Comparison of ENCODE assay signal across 8 cellular contexts in the genomic region with DNA sequence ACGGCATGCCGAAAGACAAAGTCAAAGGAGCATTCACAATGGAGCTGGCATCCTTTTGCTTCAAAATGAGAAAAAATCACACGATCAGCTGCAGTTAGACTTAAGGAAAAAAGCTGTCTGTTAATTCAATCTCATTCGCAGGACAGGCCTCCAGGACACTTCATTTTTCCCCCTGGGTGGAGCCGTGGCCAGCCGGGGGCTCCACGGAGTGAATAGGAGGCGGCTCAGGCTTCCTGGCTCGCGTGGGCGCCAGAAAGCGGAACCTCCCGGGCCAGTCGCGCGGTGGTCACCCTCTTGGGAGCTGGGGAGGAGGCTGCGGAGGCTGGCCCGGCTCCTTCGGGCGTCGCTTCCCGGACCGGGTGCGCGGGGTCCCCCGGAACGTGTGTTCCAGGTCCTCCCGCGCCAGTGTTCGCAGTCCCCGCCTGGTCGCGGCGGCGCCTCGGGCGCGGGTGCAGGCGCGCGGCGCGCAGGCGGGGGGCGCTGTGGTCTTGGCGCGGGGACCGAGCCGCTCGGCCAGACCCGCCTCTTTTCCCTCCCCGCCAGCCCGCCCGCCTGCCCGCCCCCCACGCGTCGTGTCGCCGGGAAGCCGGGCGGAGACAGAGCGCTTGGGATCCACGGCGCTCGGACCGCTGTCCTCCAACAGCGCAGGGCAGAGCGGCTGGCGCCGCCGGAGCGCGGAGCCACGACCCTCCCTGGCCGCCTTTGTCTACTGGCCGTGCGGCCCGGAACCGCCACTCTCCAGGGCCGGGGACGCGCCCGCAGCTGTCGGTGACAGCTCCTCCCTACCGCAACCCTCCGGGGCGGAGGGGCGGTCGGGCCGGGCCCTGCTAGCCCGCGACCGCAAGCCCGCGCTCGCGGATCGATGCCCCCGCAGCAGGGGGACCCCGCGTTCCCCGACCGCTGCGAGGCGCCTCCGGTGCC. TPM values are rescaled to one million over a fixed set of nuclear protein-coding genes. Genes with fewer than 3 reads are reported as not detected.
A peak's percentile ranks its signal among the peaks of the same experiment; 100 is the strongest.
DNase-seq lines count a peak whose midpoint lies in the region; ATAC-seq, FAIRE-seq and TF ChIP-seq lines count a peak whose summit lies in the region.

A gene (plus strand): TSS at position 599 of the 921 bp plus-strand sequence. CDS start 264 bp downstream, at position 863.

- POLR2A ChIA-PET in H1 (lab: Charles Lee; ENCODE audit: partially characterized antibody) = interaction anchor here (0.7 to 1.0 kb wide), 2 partner anchors 70 to 468 kb away, joined by 3 read pairs; no protein-coding TSS in a partner anchor

- H3K4me3 ChIP-seq in H1 (ENCODE audit: extremely low read depth in 1 of 4, insufficient read depth in 2 of 4, low read depth in 3 of 4, low read length in 4 of 4) = peak within 1 kb of the TSS; percentile 50 to 66 (median 58)
- peak within 1 kb of the TSS; percentile 80 to 81 for H3K4me3 ChIP-seq in mesenchymal stem cell (ENCODE audit: insufficient read depth in 1 of 2, low read depth in 1 of 2, low read length in 2 of 2)

- H4K5ac ChIP-seq in H1 (ENCODE audit: insufficient read length, low read depth, low read length) = no peak within 1 kb of the TSS

- peaks cover 22% of the 10 kb centered on the region for H3K36me3 Mint-ChIP-seq in Calu3 (ENCODE audit: insufficient read depth, unreplicated experiment)

- peak within 1 kb of the TSS; percentile 51 for H3K27ac Mint-ChIP-seq in Calu3 (ENCODE audit: unreplicated experiment)

- H2BK15ac ChIP-seq in H1 (ENCODE audit: low read length) (no peak within 1 kb of the TSS), mesenchymal stem cell (ENCODE audit: low read depth, poor library complexity, severe bottlenecking) (peak within 1 kb of the TSS; percentile 93)

- DNase-seq in Calu3 (peak; percentile 90), NCI-H510A (lab: John Stamatoyannopoulos, UW) (peak; percentile 47), H1 (ENCODE audit: low read depth in 1 of 2, low spot score in 2 of 2) (peak in 1 of 2 experiments; percentile 79), mesenchymal stem cell (peak; percentile 64)
- DNase-seq in activated CD8-positive, alpha-beta memory T cell treated with anti-CD3 and anti-CD28 coated beads for 4 hours (ENCODE audit: low read depth in 2 of 2) = peak; percentile 10 to 14
- DNase-seq in stimulated activated CD8-positive, alpha-beta memory T cell treated with anti-CD3 and anti-CD28 coated beads, Interleukin-12 subunit alpha, Interleukin-12 subunit beta, amount 100 ng/mL, for 1 hour (ENCODE audit: low read depth) = peak; percentile 35

- no peak within 1 kb of the TSS for H4K91ac ChIP-seq in H1 (replicated peaks; ENCODE audit: insufficient read length, low read length)
- H4K91ac ChIP-seq in mesenchymal stem cell (ENCODE audit: low read length) = peak within 1 kb of the TSS; percentile 70

- H3K23ac ChIP-seq in H1 (ENCODE audit: insufficient read length) (no peak within 1 kb of the TSS), mesenchymal stem cell (ENCODE audit: low read length in 2 of 2) (peak within 1 kb of the TSS in 1 of 2 experiments; percentile 94)

- 0 out of 2 replicates have a peak within 1 kb of the TSS, but pooled peaks have one; percentile 12 for H3K18ac ChIP-seq in H1 (ENCODE audit: extremely low read depth, low read length)
- peak within 1 kb of the TSS; percentile 92 to 96 for H3K18ac ChIP-seq in mesenchymal stem cell (ENCODE audit: low read depth in 1 of 2, low read length in 2 of 2)

- TF ChIP-seq CTCF in Calu3 (IDR thresholded peaks at IDR 0.05; ENCODE audit: unreplicated experiment) = peak; percentile 92
- TF ChIP-seq CTCF in H1 (IDR thresholded peaks at IDR 0.05; ENCODE audit: control extremely low read depth in 1 of 3, insufficient read depth in 1 of 3, low read depth in 1 of 3, low read length in 3 of 3) = peak; percentile 44 to 77 (median 49); a peak in 3 of 4 replicates

- H4K8ac ChIP-seq in H1 (ENCODE audit: extremely low read depth, insufficient read depth, low read length) (peak within 1 kb of the TSS; percentile 59), mesenchymal stem cell (ENCODE audit: low read length) (peak within 1 kb of the TSS; percentile 59)

- H2BK12ac ChIP-seq in H1 (ENCODE audit: low read depth, low read length) = no peak within 1 kb of the TSS; the same call in 1 of the 2 replicates
- peak within 1 kb of the TSS in 1 of 2 experiments; percentile 99 for H2BK12ac ChIP-seq in mesenchymal stem cell (ENCODE audit: low read length in 2 of 2)

- H3K27me3 ChIP-seq in H1 (replicated peaks in 1 of 4; ENCODE audit: control insufficient read depth in 3 of 4, extremely low read depth in 1 of 4, insufficient read depth in 3 of 4, low read length in 3 of 4) (peaks cover 0 to 25% (median 11%) of the 10 kb centered on the region in 4 experiments; a peak in 5 of 7 replicates), mesenchymal stem cell (ENCODE audit: control insufficient read depth in 1 of 2, insufficient read depth in 1 of 2, low read length in 2 of 2) (peaks cover 9 to 44% of the 10 kb centered on the region in 2 experiments)

- H3K4me2 ChIP-seq in H1 (ENCODE audit: insufficient read depth in 1 of 2, low read depth in 2 of 2, low read length in 2 of 2) (peak within 1 kb of the TSS; percentile 73 to 74), mesenchymal stem cell (ENCODE audit: low read length, poor library complexity, severe bottlenecking) (peak within 1 kb of the TSS; percentile 89)

- H3K9ac ChIP-seq in H1 (replicated peaks in 1 of 4; ENCODE audit: extremely low read depth in 1 of 4, low read depth in 3 of 4, low read length in 3 of 4) = peak within 1 kb of the TSS in 2 of 4 experiments; percentile 38 to 54; a peak in 2 of 7 replicates
- peak within 1 kb of the TSS; percentile 77 for H3K9ac ChIP-seq in mesenchymal stem cell (ENCODE audit: low read length)

- H3K36me3 ChIP-seq in H1 (ENCODE audit: control insufficient read depth in 2 of 4, insufficient read depth in 4 of 4, low read length in 3 of 4) (no peaks in the 10 kb centered on the region), mesenchymal stem cell (ENCODE audit: control insufficient read depth in 1 of 2, insufficient read depth in 2 of 2, low read depth in 1 of 2, low read length in 2 of 2) (peaks cover 0 to 4% of the 10 kb centered on the region in 2 experiments)

- no peaks in the 10 kb centered on the region for H4K20me1 ChIP-seq in H1 (replicated peaks in 1 of 2; ENCODE audit: control insufficient read depth in 1 of 2, insufficient read depth in 2 of 2, low read length in 2 of 2)

- H3K27ac ChIP-seq in H1 (ENCODE audit: low read depth, low read length) (no peak within 1 kb of the TSS), mesenchymal stem cell (ENCODE audit: low read length, poor library complexity, severe bottlenecking) (no peak within 1 kb of the TSS)

- peak; percentile 42 to 68 for TF ChIP-seq RAD21 in H1 (IDR thresholded peaks at IDR 0.05 in 1 of 2, conservative IDR thresholded peaks at IDR 0.05 in 1 of 2; ENCODE audit: low read depth in 2 of 2, low read length in 2 of 2)

- BruUV-seq in Calu3 (replicated peaks; lab: Mats Ljungman, UMichigan) = no TSS peak

- 8% methylated on average over 53 of the region's 107 CpGs; no CpG with 5 or more reads in 1 of the 2 experiments for WGBS in H1 (ENCODE audit: extremely low coverage in 1 of 2, insufficient coverage in 1 of 2, insufficient read length in 1 of 2, insufficient replicate concordance in 2 of 2, low coverage in 1 of 2, low lambda C conversion rate in 2 of 2, missing lambda C conversion rate in 1 of 2), 2 experiments
- 3% methylated on average over 70 of the region's 107 CpGs for WGBS in mesenchymal stem cell

- H2AFZ ChIP-seq in H1 (ENCODE audit: low read length) (peak within 1 kb of the TSS; percentile 35; the same call in 1 of the 2 replicates), mesenchymal stem cell (ENCODE audit: low read depth, low read length) (peak within 1 kb of the TSS; percentile 65)

- no peaks in the 10 kb centered on the region for H3K9me3 ChIP-seq in H1 (ENCODE audit: insufficient read depth in 2 of 2, low read depth in 1 of 2, low read length in 1 of 2)
- no peaks in the 10 kb centered on the region for H3K9me3 ChIP-seq in mesenchymal stem cell (ENCODE audit: control insufficient read depth, low read length)

- H3K9me3 Mint-ChIP-seq in Calu3 (ENCODE audit: low read depth, unreplicated experiment) = no peaks in the 10 kb centered on the region

- peak within 1 kb of the TSS; percentile 75 for H3K4me3 Mint-ChIP-seq in Calu3 (ENCODE audit: low read depth, unreplicated experiment)

- H3K14ac ChIP-seq in H1 (ENCODE audit: insufficient read length) (no peak within 1 kb of the TSS), mesenchymal stem cell (ENCODE audit: low read length in 2 of 2) (peak within 1 kb of the TSS; percentile 19 to 95)

- H2AK5ac ChIP-seq in H1 (ENCODE audit: low read depth, low read length) = no peak within 1 kb of the TSS
- no peak within 1 kb of the TSS for H2AK5ac ChIP-seq in mesenchymal stem cell (ENCODE audit: low read length, severe bottlenecking)

- H3K23me2 ChIP-seq in H1 (ENCODE audit: low read depth, low read length) = no peaks in the 10 kb centered on the region; the same call in 1 of the 2 replicates

- H3K56ac ChIP-seq in H1 (replicated peaks; ENCODE audit: insufficient read length, low read depth, low read length) = no peak within 1 kb of the TSS

- no peak for TF ChIP-seq EP300 in H1 (IDR thresholded peaks at IDR 0.05; ENCODE audit: borderline replicate concordance in 1 of 2, low read depth in 2 of 2, low read length in 2 of 2)

- H3K4me1 Mint-ChIP-seq in Calu3 (ENCODE audit: low read depth, unreplicated experiment) = peaks cover 8% of the 10 kb centered on the region

- no peaks in the 10 kb centered on the region for H3K27me3 Mint-ChIP-seq in Calu3 (ENCODE audit: unreplicated experiment)

- CTCF ChIA-PET in Calu3 (lab: Charles Lee) = interaction anchor here (0.6 to 2.7 kb wide), 15 partner anchors 10 to 759 kb away, joined by 3 to 17 read pairs (median 4); no protein-coding TSS in a partner anchor
- CTCF ChIA-PET in H1 (lab: Charles Lee; ENCODE audit: partially characterized antibody) = interaction anchor here (0.6 to 2.6 kb wide), 26 partner anchors 9 to 520 kb away, joined by 3 to 10 read pairs (median 4); no protein-coding TSS in a partner anchor

- H2BK5ac ChIP-seq in H1 (ENCODE audit: low read depth, low read length) = no peak within 1 kb of the TSS
- H2BK5ac ChIP-seq in mesenchymal stem cell (ENCODE audit: low read depth, low read length, poor library complexity, severe bottlenecking) = no peak within 1 kb of the TSS

- H3K79me2 ChIP-seq in H1 (ENCODE audit: control insufficient read depth in 1 of 2, insufficient read depth in 2 of 2, low read length in 2 of 2) = no peaks in the 10 kb centered on the region

- no peak for TF ChIP-seq POLR2A in H1 (IDR thresholded peaks at IDR 0.05; ENCODE audit: control extremely low read depth in 1 of 2, low read depth in 2 of 2, low read length in 2 of 2)

- 0 out of 2 replicates have a peak, but pooled peaks cover 2% of the 10 kb centered on the region for H3K79me1 ChIP-seq in H1 (ENCODE audit: low read depth, low read length)
- H3K79me1 ChIP-seq in mesenchymal stem cell (replicated peaks; ENCODE audit: low read length, poor library complexity, severe bottlenecking) = no peaks in the 10 kb centered on the region

- intact Hi-C loops in Calu3 (cut with micrococcal nuclease; ENCODE audit: unreplicated experiment) = loop anchor here (2.0 to 5.0 kb wide), 4 partner anchors 70 to 520 kb away; no protein-coding TSS in a partner anchor

- no peak within 1 kb of the TSS for H2BK20ac ChIP-seq in H1 (ENCODE audit: low read length)

- H3K4ac ChIP-seq in H1 (replicated peaks; ENCODE audit: insufficient read length, low read depth, low read length) = no peak within 1 kb of the TSS
- peak within 1 kb of the TSS; percentile 46 to 92 for H3K4ac ChIP-seq in mesenchymal stem cell (ENCODE audit: low read depth in 1 of 2, low read length in 2 of 2)

- H2BK120ac ChIP-seq in H1 (replicated peaks; ENCODE audit: low read depth, low read length) = no peak within 1 kb of the TSS
- peak within 1 kb of the TSS; percentile 73 for H2BK120ac ChIP-seq in mesenchymal stem cell (ENCODE audit: low read depth, low read length)

- FAIRE-seq in H1 (lab: Jason Lieb, UNC) = no peak

- H3K4me1 ChIP-seq in H1 (replicated peaks in 1 of 4; ENCODE audit: control insufficient read depth in 3 of 4, insufficient read depth in 4 of 4, low read length in 3 of 4) (peaks cover 0 to 3% (median 1%) of the 10 kb centered on the region in 4 experiments; a peak in 3 of 7 replicates), mesenchymal stem cell (ENCODE audit: control insufficient read depth, insufficient read depth, low read depth, low read length) (peaks cover 10% of the 10 kb centered on the region)

- ATAC-seq in HG02678 (IDR thresholded peaks at IDR 0.05; ENCODE audit: unreplicated experiment) (peak; percentile 80), GM18870 (IDR thresholded peaks at IDR 0.05; ENCODE audit: unreplicated experiment) (no peak)

RNA-seq across cellular contexts. Expression of the gene that starts here (rescaled TPM):
- 6.5 and 8.2 TPM in 2 replicates for total RNA-seq in Calu3 (2022)
- total RNA-seq in H1 (2021; fragmentation: NEBNext Ultra II Directional; extraction: Animal tissue kit (Norgen Biotek cat#: 25700)) = 3.4 and 3.5 TPM in 2 replicates
- 3.0 TPM in 2 replicates for polyA plus RNA-seq in H1 (2011; rRNA removed)
- polyA plus RNA-seq in H1 (2011; cell fraction: cytosol; rRNA removed) = 2.5 TPM
- polyA plus RNA-seq in H1 (2011; cell fraction: nucleus; rRNA removed) = 1.7 TPM
- 3.1 to 4.5 TPM (median 3.6 TPM) in 4 replicates for polyA plus RNA-seq in H1 (2012, experiment 1 of 2)
- 0.60 TPM for polyA plus RNA-seq in H1 (2012, experiment 2 of 2)
- 2.9 TPM for polyA plus RNA-seq in H1 (2013, experiment 1 of 2)
- polyA plus RNA-seq in H1 (2013, experiment 2 of 2) = 3.3 TPM
- polyA minus RNA-seq in H1 (2011; rRNA and poly(A)+ RNA removed) = 4.1 and 5.0 TPM in 2 replicates
- 2.9 TPM for polyA minus RNA-seq in H1 (2011; cell fraction: cytosol; rRNA and poly(A)+ RNA removed)
- 1.8 TPM for polyA minus RNA-seq in H1 (2011; cell fraction: nucleus; rRNA and poly(A)+ RNA removed)
- polyA plus RNA-seq in mesenchymal stem cell (2013, experiment 1 of 2) = 7.9 TPM
- polyA plus RNA-seq in mesenchymal stem cell (2013, experiment 2 of 2) = 7.8 TPM
